In genomic region chr9:14585730-14586473, GRCh38 we compare ENCODE assay signal across 10 cellular contexts.
DNase-seq lines count a peak whose midpoint lies in the region; ATAC-seq and TF ChIP-seq lines count a peak whose summit lies in the region.
"Had no signal": no experiment of that assay in that cellular context is flagged by ENCODE, and none has a peak within 500 bp of the region (broad histone marks: within the 10 kb centered on the region; RNA-seq: fewer than 3 reads in every experiment).

No MANE protein-coding gene starts in this region.

- no peak overlapping the region for H3K9ac ChIP-seq in GM23248

- no peaks in the 10 kb centered on the region for H3K9me3 ChIP-seq in CD8-positive, alpha-beta memory T cell (ENCODE audit: low read length)
- peaks cover 4% of the 10 kb centered on the region for H3K9me3 ChIP-seq in T-helper 17 cell (ENCODE audit: control insufficient read depth, low read length, poor library complexity, severe bottlenecking)
- no peaks in the 10 kb centered on the region for H3K9me3 ChIP-seq in osteoblast (ENCODE audit: low read depth, low read length)
- no peaks in the 10 kb centered on the region for H3K9me3 ChIP-seq in GM23248 (ENCODE audit: low read depth)
- H3K9me3 ChIP-seq: adrenal gland had no signal

- peak; percentile 99 for ATAC-seq in GM19023 (IDR thresholded peaks at IDR 0.05; ENCODE audit: unreplicated experiment)
- ATAC-seq in HG02870 (IDR thresholded peaks at IDR 0.05; ENCODE audit: unreplicated experiment): peak; percentile 99
- ATAC-seq in T-helper 17 cell: peak; percentile 90

- 77 to 79% methylated on average over 8 of the region's 8 CpGs for WGBS in GM23248 (ENCODE audit: low coverage in 1 of 2, low lambda C conversion rate in 2 of 2, missing lambda C conversion rate in 2 of 2), 2 experiments

- H3K4me2 ChIP-seq in osteoblast (ENCODE audit: insufficient read depth, low read length) (no peak overlapping the region), GM23248 (ENCODE audit: unreplicated experiment) (no peak overlapping the region)

- peak overlapping the region in 4 of 7 donors; percentile 2 to 54 (median 18) for H3K4me3 Mint-ChIP-seq in CD8-positive, alpha-beta memory T cell
- H3K4me3 Mint-ChIP-seq in T-helper 17 cell: no peak overlapping the region
- H3K4me3 Mint-ChIP-seq: IgD-negative memory B cell had no signal

- no peaks in the 10 kb centered on the region for H3K27me3 ChIP-seq in CD8-positive, alpha-beta memory T cell (ENCODE audit: insufficient read depth, low read length, poor library complexity, severe bottlenecking)
- H3K27me3 ChIP-seq in osteoblast (ENCODE audit: insufficient read depth, low read length) (no peaks in the 10 kb centered on the region), GM23248 (replicated peaks; ENCODE audit: insufficient read depth) (no peaks in the 10 kb centered on the region)
- H3K27me3 ChIP-seq: adrenal gland had no signal

- H3K27ac Mint-ChIP-seq in CD8-positive, alpha-beta memory T cell: peak overlapping the region in 3 of 8 donors; percentile 13 to 64 (median 30)
- H3K27ac Mint-ChIP-seq in T-helper 17 cell: no peak overlapping the region

- CTCF ChIA-PET in CD8-positive, alpha-beta memory T cell (lab: Charles Lee): no interaction called here

- TF ChIP-seq CTCF in osteoblast (IDR thresholded peaks at IDR 0.05; ENCODE audit: extremely low read depth, low read depth, low read length): no peak

- no peaks in the 10 kb centered on the region for H3K4me1 ChIP-seq in CD8-positive, alpha-beta memory T cell (ENCODE audit: insufficient read depth, low read length)
- no peaks in the 10 kb centered on the region for H3K4me1 ChIP-seq in osteoblast (ENCODE audit: insufficient read depth, low read length)
- no peaks in the 10 kb centered on the region for H3K4me1 ChIP-seq in GM23248 (ENCODE audit: insufficient read depth)
- H3K4me1 ChIP-seq: adrenal gland had no signal

- H3K9me3 Mint-ChIP-seq in CD8-positive, alpha-beta memory T cell: peaks cover 5 to 11% (median 8%) of the 10 kb centered on the region in 5 donors

- no peaks in the 10 kb centered on the region for H3K9me2 ChIP-seq in GM23248 (ENCODE audit: insufficient read depth)

- no peaks in the 10 kb centered on the region for H4K20me1 ChIP-seq in osteoblast (ENCODE audit: insufficient read depth, low read length)
- H4K20me1 ChIP-seq in GM23248 (ENCODE audit: insufficient read depth): no peaks in the 10 kb centered on the region

- no peaks in the 10 kb centered on the region for H3K36me3 ChIP-seq in CD8-positive, alpha-beta memory T cell (ENCODE audit: insufficient read depth, low read length)
- H3K36me3 ChIP-seq in osteoblast (ENCODE audit: insufficient read depth, low read length): no peaks in the 10 kb centered on the region
- H3K36me3 ChIP-seq in GM23248 (ENCODE audit: low read depth): no peaks in the 10 kb centered on the region
- H3K36me3 ChIP-seq: adrenal gland had no signal

- in situ Hi-C loops in GM23248 (cut with MboI): no loop called here

- no peaks in the 10 kb centered on the region for H3K79me2 ChIP-seq in osteoblast (ENCODE audit: insufficient read depth, low read length)
- no peaks in the 10 kb centered on the region for H3K79me2 ChIP-seq in GM23248 (ENCODE audit: insufficient read depth)

- DNase-seq in CD8-positive, alpha-beta memory T cell: peak in 2 of 5 donors; percentile 3 to 17
- DNase-seq in T-helper 17 cell: no peak
- DNase-seq in osteoblast (ENCODE audit: insufficient read length, low spot score, missing footprints): no peak
- no peak for DNase-seq in SK-N-DZ (ENCODE audit: low spot score)
- no peak for DNase-seq in SW480 (ENCODE audit: low spot score)
- no peak for DNase-seq in GM23248
- DNase-seq: adrenal gland had no signal

- POLR2A ChIA-PET in CD8-positive, alpha-beta memory T cell (lab: Charles Lee): no interaction called here

- H2AFZ ChIP-seq in osteoblast (ENCODE audit: low read length) (no peak overlapping the region), GM23248 (no peak overlapping the region)

- peaks cover 6 to 16% (median 14%) of the 10 kb centered on the region in 3 donors for H3K36me3 Mint-ChIP-seq in CD8-positive, alpha-beta memory T cell
- H3K36me3 Mint-ChIP-seq in T-helper 17 cell (ENCODE audit: low read depth): no peaks in the 10 kb centered on the region

- H3F3A ChIP-seq in GM23248 (ENCODE audit: insufficient read depth): no peaks in the 10 kb centered on the region

- H3K4me3 ChIP-seq in CD8-positive, alpha-beta memory T cell (ENCODE audit: low read length): no peak overlapping the region
- no peak overlapping the region for H3K4me3 ChIP-seq in osteoblast (ENCODE audit: insufficient read depth, low read length)
- no peak overlapping the region for H3K4me3 ChIP-seq in GM23248
- H3K4me3 ChIP-seq: adrenal gland had no signal

- H3K4me1 Mint-ChIP-seq in CD8-positive, alpha-beta memory T cell: peaks cover 12 to 19% (median 13%) of the 10 kb centered on the region in 3 donors
- peaks cover 8% of the 10 kb centered on the region for H3K4me1 Mint-ChIP-seq in T-helper 17 cell

- no peaks in the 10 kb centered on the region for H3K27me3 Mint-ChIP-seq in CD8-positive, alpha-beta memory T cell
- no peaks in the 10 kb centered on the region for H3K27me3 Mint-ChIP-seq in T-helper 17 cell
- H3K27me3 Mint-ChIP-seq: IgD-negative memory B cell had no signal

- H3K27ac ChIP-seq in CD8-positive, alpha-beta memory T cell (ENCODE audit: low read depth, low read length): no peak overlapping the region
- H3K27ac ChIP-seq in osteoblast (ENCODE audit: low read depth, low read length) (no peak overlapping the region), GM23248 (no peak overlapping the region)
- H3K27ac ChIP-seq: adrenal gland had no signal
